In the genomic region with DNA sequence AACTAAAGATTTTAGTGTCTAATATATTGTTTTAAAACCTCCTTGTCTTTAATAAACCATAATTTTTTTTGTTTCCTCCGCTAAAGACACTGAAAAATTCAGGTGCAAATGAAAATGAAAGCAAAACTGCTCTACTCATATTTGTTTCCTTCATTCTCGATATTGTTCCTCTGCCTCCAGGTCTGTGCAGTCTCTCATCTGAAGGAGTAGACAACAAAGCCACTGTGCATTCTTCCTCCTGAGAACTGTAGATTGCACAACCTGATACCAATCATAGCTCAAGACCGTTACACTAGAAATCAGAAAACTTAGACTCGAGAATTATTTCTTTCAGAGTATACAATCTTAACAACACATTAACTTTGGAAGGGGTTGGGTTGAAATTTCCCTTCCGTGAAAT, we compare ENCODE assay signal across 10 cellular contexts.
DNase-seq lines count a peak whose midpoint lies in the region; FAIRE-seq and TF ChIP-seq lines count a peak whose summit lies in the region.
"Had no signal": no experiment of that assay in that cellular context is flagged by ENCODE, and none has a peak within 500 bp of the region (broad histone marks: within the 10 kb centered on the region; RNA-seq: fewer than 3 reads in every experiment).

No MANE protein-coding gene starts in this region.

- TF ChIP-seq POLR2A in stomach (IDR thresholded peaks at IDR 0.05) = no peak

- no peaks in the 10 kb centered on the region for H3K79me2 ChIP-seq in SU-DHL-6 (ENCODE audit: insufficient read depth, low read length)

- H3K27ac ChIP-seq in SU-DHL-6 (ENCODE audit: low read depth, low read length) (no peak overlapping the region), stomach (peak overlapping the region in 1 of 5 donors; percentile 27), kidney (ENCODE audit: low read depth in 2 of 2, low read length in 2 of 2) (no peak overlapping the region)
- H3K27ac ChIP-seq: neural progenitor cell had no signal

- TF ChIP-seq CTCF in SU-DHL-6 (IDR thresholded peaks at IDR 0.05; ENCODE audit: insufficient read depth, low read length, poor library complexity, severe bottlenecking) (no peak), fibroblast of villous mesenchyme (IDR thresholded peaks at IDR 0.05; ENCODE audit: insufficient read depth, low read depth, low read length) (no peak), stomach (IDR thresholded peaks at IDR 0.05) (no peak), kidney (IDR thresholded peaks at IDR 0.05; ENCODE audit: borderline replicate concordance, extremely low read depth, insufficient read depth) (no peak)

- WGBS in stomach, 5 donors = 54 to 77% (median 62%) methylated on average over 5 of the region's 5 CpGs

- no peaks in the 10 kb centered on the region for H3K27me3 ChIP-seq in SU-DHL-6 (ENCODE audit: low read length)
- H3K27me3 ChIP-seq in stomach = no peaks in the 10 kb centered on the region
- H3K27me3 ChIP-seq: neural progenitor cell had no signal

- intact Hi-C loops in stomach (cut with DNase I; ENCODE audit: low total_unique reads) = no loop called here
- intact Hi-C loops in kidney (cut with DNase I) = no loop called here

- FAIRE-seq in kidney (lab: Jason Lieb, UNC) = no peak
- FAIRE-seq: GM18507 had no signal

- no peaks in the 10 kb centered on the region for H3F3A ChIP-seq in SU-DHL-6 (ENCODE audit: insufficient read depth)

- H3K9ac ChIP-seq in SU-DHL-6 (ENCODE audit: low read length) = no peak overlapping the region
- H3K9ac ChIP-seq in kidney (ENCODE audit: low read length in 2 of 2) = no peak overlapping the region
- H3K9ac ChIP-seq: neural progenitor cell had no signal

- H3K4me1 ChIP-seq in stomach (peaks cover 0 to 6% (median 0%) of the 10 kb centered on the region in 4 donors), kidney (ENCODE audit: control insufficient read depth in 1 of 2, insufficient read depth in 1 of 2, low read depth in 1 of 2, low read length in 2 of 2) (no peaks in the 10 kb centered on the region)
- H3K4me1 ChIP-seq: neural progenitor cell had no signal

- DNase-seq in NCI-H2107 treated with DMSO at 0.1 percent for 48 hours (lab: John Stamatoyannopoulos, UW; ENCODE audit: unreplicated experiment) (peak; percentile 78), NCI-H2107 (lab: John Stamatoyannopoulos, UW) (no peak), fibroblast of villous mesenchyme (ENCODE audit: low read depth) (peak; percentile 38), stomach (no peak), activated gamma-delta T cell (lab: John Stamatoyannopoulos, UW) (no peak), kidney (no peak), DMS153 treated with DMSO at 0.1 percent for 48 hours (lab: John Stamatoyannopoulos, UW; ENCODE audit: unreplicated experiment) (no peak)

- no peak for TF ChIP-seq EP300 in stomach (IDR thresholded peaks at IDR 0.05)

- H3K36me3 ChIP-seq in SU-DHL-6 (ENCODE audit: low read length) (no peaks in the 10 kb centered on the region), stomach (no peaks in the 10 kb centered on the region), kidney (ENCODE audit: control insufficient read depth in 1 of 2, insufficient read depth in 2 of 2, low read length in 2 of 2) (no peaks in the 10 kb centered on the region)
- H3K36me3 ChIP-seq: neural progenitor cell had no signal

- no peaks in the 10 kb centered on the region for H3K9me3 ChIP-seq in SU-DHL-6 (ENCODE audit: insufficient read depth, low read length)
- H3K9me3 ChIP-seq in stomach = no peaks in the 10 kb centered on the region
- H3K9me3 ChIP-seq in kidney (ENCODE audit: control insufficient read depth in 1 of 2, low read length in 2 of 2) = no peaks in the 10 kb centered on the region

- H3K4me3 ChIP-seq in SU-DHL-6 (ENCODE audit: insufficient read depth, low read length, poor library complexity, severe bottlenecking) (no peak overlapping the region), fibroblast of villous mesenchyme (ENCODE audit: low read depth, low read length) (peak overlapping the region; percentile 43), stomach (peak overlapping the region; percentile 25 to 32 (median 30)), kidney (ENCODE audit: low read length in 2 of 2) (peak overlapping the region in 1 of 2 donors; percentile 13)
- H3K4me3 ChIP-seq: neural progenitor cell had no signal

- no peaks in the 10 kb centered on the region for H3K9me2 ChIP-seq in SU-DHL-6 (replicated peaks; ENCODE audit: insufficient read depth, low read length)

- no peaks in the 10 kb centered on the region for H4K20me1 ChIP-seq in SU-DHL-6 (ENCODE audit: low read depth, low read length)

- H2AFZ ChIP-seq in SU-DHL-6 (ENCODE audit: low read depth, low read length, severe bottlenecking) = peak overlapping the region; percentile 61
- H2AFZ ChIP-seq: neural progenitor cell had no signal

- H3K4me2 ChIP-seq in SU-DHL-6 (ENCODE audit: low read depth, low read length, poor library complexity, severe bottlenecking) = peak overlapping the region; percentile 34
- H3K4me2 ChIP-seq: neural progenitor cell had no signal

Comparison
In these comparisons a context has a peak if more than half of its experiments do, and no peak if none do; other contexts are left out.
1. DNase-seq: peak in NCI-H2107 treated with DMSO at 0.1 percent for 48 hours (single experiment) and fibroblast of villous mesenchyme (single experiment); none in NCI-H2107 (single experiment), stomach (single experiment), activated gamma-delta T cell (single experiment), kidney (single experiment) and DMS153 treated with DMSO at 0.1 percent for 48 hours (single experiment).